In the genomic region with DNA sequence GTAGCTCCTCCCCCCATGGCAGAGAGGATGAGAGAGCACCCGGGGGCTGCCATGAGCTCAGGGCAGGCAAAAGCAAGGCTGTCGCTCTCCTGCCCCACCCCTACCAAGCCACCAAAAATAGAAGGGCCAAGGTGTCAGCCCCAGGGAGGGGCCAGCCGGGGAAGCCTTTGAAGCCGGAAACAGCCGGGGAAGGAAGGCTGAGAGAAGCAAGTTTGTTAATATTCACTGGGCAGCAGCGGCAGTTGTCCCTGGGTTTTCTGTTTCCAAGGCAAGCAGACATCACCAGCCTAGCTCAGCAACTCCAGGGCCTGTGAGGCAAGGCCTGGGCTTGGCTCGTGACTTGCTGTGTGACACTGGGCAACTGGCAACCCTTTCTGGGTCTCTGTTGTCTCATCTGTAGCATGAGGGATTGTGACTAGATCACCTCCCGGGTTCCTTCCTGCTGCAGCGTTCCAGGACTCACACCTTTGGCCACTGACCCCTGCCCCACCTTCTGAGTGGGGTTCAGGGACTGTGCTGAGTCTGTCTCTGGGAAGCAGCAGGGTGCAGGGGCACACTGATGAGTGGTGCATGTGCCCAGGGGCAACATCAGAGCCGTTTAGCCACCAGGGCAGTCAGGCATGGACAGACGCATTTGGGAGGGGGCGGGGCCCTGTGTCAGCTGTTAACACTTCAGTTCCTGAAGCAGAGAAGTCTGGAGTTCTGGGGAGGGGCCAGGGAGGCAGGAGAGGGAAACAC, we compare ENCODE assay signal across 9 cellular contexts. TPM values are rescaled to one million over a fixed set of nuclear protein-coding genes. Genes with fewer than 3 reads are reported as not detected.
DNase-seq lines count a peak whose midpoint lies in the region; ATAC-seq and TF ChIP-seq lines count a peak whose summit lies in the region.
"Had no signal": no experiment of that assay in that cellular context is flagged by ENCODE, and none has a peak within 500 bp of the region (broad histone marks: within the 10 kb centered on the region; RNA-seq: fewer than 3 reads in every experiment).

No MANE protein-coding gene starts in this region.

- POLR2A ChIA-PET in CD8-positive, alpha-beta memory T cell (lab: Charles Lee): interaction anchor here (0.8 kb wide), 1 partner anchor 91 kb away, joined by 4 read pairs; the partner anchor contains the start of genes ISCA2 and NPC2
- POLR2A ChIA-PET in activated CD4-positive, alpha-beta T cell treated with anti-CD3 and anti-CD28 coated beads for 36 hours (lab: Charles Lee): no interaction called here

- no peaks in the 10 kb centered on the region for H3K36me3 ChIP-seq in CD8-positive, alpha-beta memory T cell (ENCODE audit: insufficient read depth, low read length)
- H3K36me3 ChIP-seq in endocrine pancreas (ENCODE audit: control insufficient read depth, insufficient read depth, low read length) (no peaks in the 10 kb centered on the region), thoracic aorta (no peaks in the 10 kb centered on the region)

- H3K27me3 ChIP-seq in CD8-positive, alpha-beta memory T cell (ENCODE audit: insufficient read depth, low read length, poor library complexity, severe bottlenecking): no peaks in the 10 kb centered on the region
- no peaks in the 10 kb centered on the region for H3K27me3 ChIP-seq in endocrine pancreas (ENCODE audit: control insufficient read depth, insufficient read depth, low read length)
- no peaks in the 10 kb centered on the region for H3K27me3 ChIP-seq in thoracic aorta (replicated peaks; ENCODE audit: insufficient read depth)

- H3K36me3 Mint-ChIP-seq in CD8-positive, alpha-beta memory T cell: no peaks in the 10 kb centered on the region
- H3K36me3 Mint-ChIP-seq in activated CD4-positive, alpha-beta T cell treated with anti-CD3 and anti-CD28 coated beads for 36 hours (ENCODE audit: low read depth): no peaks in the 10 kb centered on the region
- no peaks in the 10 kb centered on the region for H3K36me3 Mint-ChIP-seq in neural crest cell (ENCODE audit: low read depth)

- no peaks in the 10 kb centered on the region for H3K9me3 Mint-ChIP-seq in CD8-positive, alpha-beta memory T cell
- H3K9me3 Mint-ChIP-seq in activated CD4-positive, alpha-beta T cell treated with anti-CD3 and anti-CD28 coated beads for 36 hours (ENCODE audit: low read depth): no peaks in the 10 kb centered on the region
- H3K9me3 Mint-ChIP-seq in neural crest cell: no peaks in the 10 kb centered on the region

- H3K4me1 Mint-ChIP-seq in CD8-positive, alpha-beta memory T cell: peaks cover 24 to 34% (median 28%) of the 10 kb centered on the region in 3 donors
- H3K4me1 Mint-ChIP-seq in activated CD4-positive, alpha-beta T cell treated with anti-CD3 and anti-CD28 coated beads for 36 hours: peaks cover 12% of the 10 kb centered on the region
- peaks cover 27% of the 10 kb centered on the region for H3K4me1 Mint-ChIP-seq in neural crest cell

- H3K4me1 ChIP-seq in CD8-positive, alpha-beta memory T cell (ENCODE audit: insufficient read depth, low read length): peaks cover 20% of the 10 kb centered on the region
- H3K4me1 ChIP-seq in endocrine pancreas (ENCODE audit: control insufficient read depth, insufficient read depth, low read length): no peaks in the 10 kb centered on the region
- peaks cover 8 to 16% of the 10 kb centered on the region in 2 donors for H3K4me1 ChIP-seq in thoracic aorta (ENCODE audit: control insufficient read depth in 1 of 2, low read depth in 2 of 2)

- peak overlapping the region; percentile 35 to 94 (median 89) for H3K27ac Mint-ChIP-seq in CD8-positive, alpha-beta memory T cell
- H3K27ac Mint-ChIP-seq in activated CD4-positive, alpha-beta T cell treated with anti-CD3 and anti-CD28 coated beads for 36 hours: peak overlapping the region; percentile 38
- H3K27ac Mint-ChIP-seq in neural crest cell (ENCODE audit: unreplicated experiment): no peak overlapping the region

- peak overlapping the region; percentile 5 to 88 (median 79) for H3K4me3 Mint-ChIP-seq in CD8-positive, alpha-beta memory T cell
- peak overlapping the region; percentile 18 for H3K4me3 Mint-ChIP-seq in activated CD4-positive, alpha-beta T cell treated with anti-CD3 and anti-CD28 coated beads for 36 hours
- H3K4me3 Mint-ChIP-seq in neural crest cell: peak overlapping the region; percentile 20

- peaks cover 0 to 5% of the 10 kb centered on the region in 2 donors for H3K27me3 Mint-ChIP-seq in CD8-positive, alpha-beta memory T cell
- no peaks in the 10 kb centered on the region for H3K27me3 Mint-ChIP-seq in activated CD4-positive, alpha-beta T cell treated with anti-CD3 and anti-CD28 coated beads for 36 hours
- peaks cover 15% of the 10 kb centered on the region for H3K27me3 Mint-ChIP-seq in neural crest cell (ENCODE audit: low read depth)

- ATAC-seq in GM19395 (IDR thresholded peaks at IDR 0.05; ENCODE audit: unreplicated experiment): peak; percentile 88
- ATAC-seq in HG03565 (IDR thresholded peaks at IDR 0.05; ENCODE audit: unreplicated experiment): peak; percentile 60
- peak; percentile 99 for ATAC-seq in activated CD4-positive, alpha-beta T cell treated with anti-CD3 and anti-CD28 coated beads for 36 hours
- no peak for ATAC-seq in thoracic aorta (ENCODE audit: insufficient number of reproducible peaks, low FRiP score, low read depth)

- peak; percentile 53 to 86 (median 56) for DNase-seq in CD8-positive, alpha-beta memory T cell
- peak; percentile 76 for DNase-seq in activated CD4-positive, alpha-beta T cell treated with anti-CD3 and anti-CD28 coated beads for 36 hours
- DNase-seq in neural crest cell (ENCODE audit: low read depth, low spot score): peak; percentile 14
- no peak for DNase-seq in thoracic aorta (ENCODE audit: low spot score)
- no peak for DNase-seq in NCI-H748 (lab: John Stamatoyannopoulos, UW; ENCODE audit: unreplicated experiment)

- H3K4me3 ChIP-seq in CD8-positive, alpha-beta memory T cell (ENCODE audit: low read length): peak overlapping the region; percentile 46
- no peak overlapping the region for H3K4me3 ChIP-seq in endocrine pancreas (ENCODE audit: control insufficient read depth, insufficient read depth, low read length)
- H3K4me3 ChIP-seq in thoracic aorta: peak overlapping the region; percentile 44

- H3K9ac ChIP-seq in endocrine pancreas (ENCODE audit: control insufficient read depth, insufficient read depth, low read length): peak overlapping the region; percentile 12

- peak overlapping the region; percentile 59 for H3K27ac ChIP-seq in CD8-positive, alpha-beta memory T cell (ENCODE audit: low read depth, low read length)
- H3K27ac ChIP-seq in thoracic aorta: no peak overlapping the region
- H3K27ac ChIP-seq: HL-60 had no signal

- H3K9me3 ChIP-seq in CD8-positive, alpha-beta memory T cell (ENCODE audit: low read length): no peaks in the 10 kb centered on the region
- H3K9me3 ChIP-seq in endocrine pancreas (ENCODE audit: control insufficient read depth, low read length) (no peaks in the 10 kb centered on the region), thoracic aorta (no peaks in the 10 kb centered on the region)

- CTCF ChIA-PET in CD8-positive, alpha-beta memory T cell (lab: Charles Lee): no interaction called here
- CTCF ChIA-PET in activated CD4-positive, alpha-beta T cell treated with anti-CD3 and anti-CD28 coated beads for 36 hours (lab: Charles Lee): interaction anchor here (0.5 to 0.9 kb wide), 2 partner anchors 88 to 964 kb away, joined by 3 to 4 read pairs; no protein-coding TSS in a partner anchor

- intact Hi-C loops in activated CD4-positive, alpha-beta T cell treated with anti-CD3 and anti-CD28 coated beads for 36 hours (cut with DNase I, micrococcal nuclease): no loop called here

- no peak for TF ChIP-seq CTCF in neural crest cell (conservative IDR thresholded peaks at IDR 0.05)
- TF ChIP-seq CTCF in thoracic aorta (IDR thresholded peaks at IDR 0.05): no peak

RNA-seq across cellular contexts. Expression of gene SYNDIG1L, which starts 24.3 kb away (rescaled TPM):
- not detected for total RNA-seq in CD8-positive, alpha-beta memory T cell
- polyA plus RNA-seq in CD8-positive, alpha-beta memory T cell: not detected
- total RNA-seq in activated CD4-positive, alpha-beta T cell treated with anti-CD3 and anti-CD28 coated beads for 36 hours: not detected
- total RNA-seq in neural crest cell: not detected in 2 replicates
- total RNA-seq in thoracic aorta: 1 to 10 TPM in 1 of 2 donors, under 1 TPM in 1; 0.21 to 3.1 TPM

RNA-seq across cellular contexts. Expression of gene VRTN, which starts 53.4 kb away (rescaled TPM):
- not detected for total RNA-seq in CD8-positive, alpha-beta memory T cell
- not detected for polyA plus RNA-seq in CD8-positive, alpha-beta memory T cell
- total RNA-seq in activated CD4-positive, alpha-beta T cell treated with anti-CD3 and anti-CD28 coated beads for 36 hours: not detected
- not detected in 2 replicates for total RNA-seq in neural crest cell
- not detected for total RNA-seq in thoracic aorta

Comparison
In these comparisons a context has a peak if more than half of its experiments do, and no peak if none do; other contexts are left out.
1. DNase-seq: peak in CD8-positive, alpha-beta memory T cell (5 of 5), activated CD4-positive, alpha-beta T cell treated with anti-CD3 and anti-CD28 coated beads for 36 hours (single experiment) and neural crest cell (single experiment); none in thoracic aorta (single experiment) and NCI-H748 (single experiment).
2. H3K4me3 Mint-ChIP-seq: peak in every context shown above with its lines; median percentile 79 in CD8-positive, alpha-beta memory T cell; 20 in neural crest cell; 18 in activated CD4-positive, alpha-beta T cell treated with anti-CD3 and anti-CD28 coated beads for 36 hours.